ENCODE assay signal across 17 cellular contexts in genomic region chr6:53258076-53258773, GRCh38.
DNase-seq lines count a peak whose midpoint lies in the region; ATAC-seq, FAIRE-seq and TF ChIP-seq lines count a peak whose summit lies in the region.
"Had no signal": no experiment of that assay in that cellular context is flagged by ENCODE, and none has a peak within 500 bp of the region (broad histone marks: within the 10 kb centered on the region; RNA-seq: fewer than 3 reads in every experiment).

No MANE protein-coding gene starts in this region.

- no peak for TF ChIP-seq EP300 in K562 (IDR thresholded peaks at IDR 0.05; ENCODE audit: low read length)

- ATAC-seq in CD4-positive, alpha-beta T cell (ENCODE audit: poor library complexity): no peak
- ATAC-seq in K562: peak; percentile 61

- no peak for DNase-seq in CD4-positive, alpha-beta T cell
- DNase-seq in K562 (ENCODE audit: extremely low read depth in 1 of 4, low spot score in 3 of 4) (no peak), pons (ENCODE audit: low spot score) (no peak), kidney (no peak), KBM-7 (no peak), globus pallidus (ENCODE audit: low spot score) (no peak)
- DNase-seq: ACHN; AML-193; Calu3; CD4-positive, alpha-beta memory T cell; DMS53; NCI-H187; NCI-H526 treated with DMSO at 0.1 percent for 48 hours had no signal

- H3K4me3 ChIP-seq in K562 (no peak overlapping the region), neutrophil (ENCODE audit: low read depth in 1 of 2, low read length in 1 of 2) (no peak overlapping the region), kidney (ENCODE audit: low read length in 2 of 2) (no peak overlapping the region)
- H3K4me3 ChIP-seq: SJSA1 had no signal

- POLR2A ChIA-PET in CD4-positive, alpha-beta T cell (lab: Charles Lee): no interaction called here
- POLR2A ChIA-PET in K562 (lab: Yijun Ruan, JAX): no interaction called here

- H3K27ac Mint-ChIP-seq in CD4-positive, alpha-beta T cell: peak overlapping the region; percentile 28
- peak overlapping the region; percentile 59 to 82 (median 60) for H3K27ac Mint-ChIP-seq in IgD-negative memory B cell

- no peak for TF ChIP-seq RAD21 in K562 (CRISPR knock-in tag; conservative IDR thresholded peaks at IDR 0.05 in 1 of 2, IDR thresholded peaks at IDR 0.05 in 1 of 2)

- WGBS in K562 (ENCODE audit: insufficient coverage, low coverage, missing lambda C conversion rate): 86% methylated on average over 2 of the region's 2 CpGs

- FAIRE-seq in K562 (lab: Jason Lieb, UNC) (no peak), kidney (lab: Jason Lieb, UNC) (no peak)

- no peaks in the 10 kb centered on the region for H3K9me3 Mint-ChIP-seq in CD4-positive, alpha-beta T cell
- peaks cover 3 to 6% (median 4%) of the 10 kb centered on the region in 3 donors for H3K9me3 Mint-ChIP-seq in IgD-negative memory B cell

- H3K4me1 ChIP-seq in K562 (replicated peaks in 1 of 2; ENCODE audit: control insufficient read depth in 2 of 2, insufficient read depth in 2 of 2, low read length in 2 of 2) (no peaks in the 10 kb centered on the region), neutrophil (ENCODE audit: control insufficient read depth in 1 of 2, insufficient read depth in 1 of 2, low read depth in 1 of 2, low read length in 1 of 2) (peaks cover 11 to 24% of the 10 kb centered on the region in 2 experiments), kidney (ENCODE audit: control insufficient read depth in 1 of 2, insufficient read depth in 1 of 2, low read depth in 1 of 2, low read length in 2 of 2) (no peaks in the 10 kb centered on the region)
- H3K4me1 ChIP-seq: SJSA1 had no signal

- TF ChIP-seq CTCF in CD4-positive, alpha-beta T cell (IDR thresholded peaks at IDR 0.05): no peak
- no peak for TF ChIP-seq CTCF in K562 (IDR thresholded peaks at IDR 0.05 in 2 of 3, conservative IDR thresholded peaks at IDR 0.05 in 1 of 3; ENCODE audit: insufficient read depth in 2 of 3, low read depth in 1 of 3, low read length in 3 of 3)
- no peak for TF ChIP-seq CTCF in neutrophil (IDR thresholded peaks at IDR 0.05)
- no peak for TF ChIP-seq CTCF in kidney (IDR thresholded peaks at IDR 0.05; ENCODE audit: borderline replicate concordance, extremely low read depth, insufficient read depth)

- H3K27ac ChIP-seq in CD4-positive, alpha-beta T cell (ENCODE audit: low read depth, low read length): no peak overlapping the region
- H3K27ac ChIP-seq in K562 (ENCODE audit: extremely low read depth, low read depth, low read length) (no peak overlapping the region), neutrophil (peak overlapping the region; percentile 83), kidney (ENCODE audit: low read depth in 2 of 2, low read length in 2 of 2) (no peak overlapping the region)
- H3K27ac ChIP-seq: RWPE1, SJSA1 had no signal

- H3K4me2 ChIP-seq in K562 (ENCODE audit: insufficient read depth, low read length): no peak overlapping the region

- BruUV-seq in K562 (replicated peaks; lab: Mats Ljungman, UMichigan): no TSS peak

- H3K36me3 Mint-ChIP-seq in CD4-positive, alpha-beta T cell (ENCODE audit: low read depth): peaks cover 58% of the 10 kb centered on the region
- peaks cover 29% of the 10 kb centered on the region for H3K36me3 Mint-ChIP-seq in IgD-negative memory B cell

- no peaks in the 10 kb centered on the region for H3K4me1 Mint-ChIP-seq in CD4-positive, alpha-beta T cell (ENCODE audit: low read depth)
- peaks cover 29 to 35% (median 33%) of the 10 kb centered on the region in 3 donors for H3K4me1 Mint-ChIP-seq in IgD-negative memory B cell

- no peak overlapping the region for H2AFZ ChIP-seq in K562 (ENCODE audit: low read depth, low read length)

- no peaks in the 10 kb centered on the region for H3K79me2 ChIP-seq in K562 (ENCODE audit: control insufficient read depth, insufficient read depth, low read length)

- in situ Hi-C loops in K562 (cut with MboI): no loop called here
- in situ Hi-C loops in KBM-7 (cut with MboI; ENCODE audit: low pct_unique_long_range_greater_than_20kb, low sequenced_read_pairs): no loop called here

- no peak overlapping the region for H3K9ac ChIP-seq in K562 (ENCODE audit: insufficient read depth in 1 of 2, low read depth in 2 of 2, low read length in 2 of 2)
- no peak overlapping the region for H3K9ac ChIP-seq in kidney (ENCODE audit: low read length in 2 of 2)

- CTCF ChIA-PET in CD4-positive, alpha-beta T cell (lab: Charles Lee): interaction anchor here (1.5 kb wide), 1 partner anchor 85 kb away, joined by 3 read pairs; no protein-coding TSS in a partner anchor
- CTCF ChIA-PET in K562 (lab: Yijun Ruan, JAX; ENCODE audit: low intra/inter-chr PET ratio): no interaction called here

- H3K27me3 Mint-ChIP-seq in CD4-positive, alpha-beta T cell: no peaks in the 10 kb centered on the region
- H3K27me3 Mint-ChIP-seq in IgD-negative memory B cell: no peaks in the 10 kb centered on the region
- H3K27me3 Mint-ChIP-seq: CD4-positive, alpha-beta memory T cell had no signal

- H3K9me3 ChIP-seq in CD4-positive, alpha-beta T cell (ENCODE audit: control insufficient read depth, low read length): no peaks in the 10 kb centered on the region
- H3K9me3 ChIP-seq in K562 (replicated peaks; ENCODE audit: control insufficient read depth, insufficient read depth, low read depth, low read length) (no peaks in the 10 kb centered on the region), neutrophil (no peaks in the 10 kb centered on the region), kidney (ENCODE audit: control insufficient read depth in 1 of 2, low read length in 2 of 2) (no peaks in the 10 kb centered on the region)
- H3K9me3 ChIP-seq: SJSA1 had no signal

- peaks cover 60% of the 10 kb centered on the region; the same call in 2 of the 3 replicates for H3K36me3 ChIP-seq in K562 (ENCODE audit: control insufficient read depth, insufficient read depth, low read length)
- peaks cover 39% of the 10 kb centered on the region for H3K36me3 ChIP-seq in neutrophil
- peaks cover 0 to 8% of the 10 kb centered on the region in 2 donors for H3K36me3 ChIP-seq in kidney (ENCODE audit: control insufficient read depth in 1 of 2, insufficient read depth in 2 of 2, low read length in 2 of 2)

- no peak overlapping the region for H3K4me3 Mint-ChIP-seq in CD4-positive, alpha-beta T cell
- no peak overlapping the region for H3K4me3 Mint-ChIP-seq in IgD-negative memory B cell
- H3K4me3 Mint-ChIP-seq: CD4-positive, alpha-beta memory T cell had no signal

- H4K20me1 ChIP-seq in K562 (replicated peaks; ENCODE audit: control insufficient read depth, insufficient read depth, low read length): no peaks in the 10 kb centered on the region

- no peaks in the 10 kb centered on the region for H3K9me1 ChIP-seq in K562 (ENCODE audit: control insufficient read depth, insufficient read depth, low read length)

- no peak for TF ChIP-seq POLR2A in K562 (conservative IDR thresholded peaks at IDR 0.05)

- no peaks in the 10 kb centered on the region for H3K27me3 ChIP-seq in CD4-positive, alpha-beta T cell (ENCODE audit: control insufficient read depth, insufficient read depth, low read length)
- H3K27me3 ChIP-seq in K562 (ENCODE audit: control insufficient read depth in 2 of 2, insufficient read depth in 2 of 2, low read length in 2 of 2) (no peaks in the 10 kb centered on the region), neutrophil (no peaks in the 10 kb centered on the region)
- H3K27me3 ChIP-seq: SJSA1 had no signal

- intact Hi-C loops in CD4-positive, alpha-beta T cell (cut with DNase I, micrococcal nuclease): no loop called here
- intact Hi-C loops in K562 (cut with micrococcal nuclease): no loop called here
- intact Hi-C loops in kidney (cut with DNase I): no loop called here

TF ChIP-seq in K562, 482 proteins besides CTCF, POLR2A, EP300 and RAD21:
- TF ChIP-seq EP400 (IDR thresholded peaks at IDR 0.05): no peak
- TF ChIP-seq ARID1B (IDR thresholded peaks at IDR 0.05): no peak
- no peak for TF ChIP-seq SRSF3 (IDR thresholded peaks at IDR 0.05; ENCODE audit: insufficient read depth, low read length)
- no peak for TF ChIP-seq BRF1 (IDR thresholded peaks at IDR 0.05; ENCODE audit: borderline replicate concordance, extremely low read depth, insufficient read length)
- TF ChIP-seq, protein P1, sequence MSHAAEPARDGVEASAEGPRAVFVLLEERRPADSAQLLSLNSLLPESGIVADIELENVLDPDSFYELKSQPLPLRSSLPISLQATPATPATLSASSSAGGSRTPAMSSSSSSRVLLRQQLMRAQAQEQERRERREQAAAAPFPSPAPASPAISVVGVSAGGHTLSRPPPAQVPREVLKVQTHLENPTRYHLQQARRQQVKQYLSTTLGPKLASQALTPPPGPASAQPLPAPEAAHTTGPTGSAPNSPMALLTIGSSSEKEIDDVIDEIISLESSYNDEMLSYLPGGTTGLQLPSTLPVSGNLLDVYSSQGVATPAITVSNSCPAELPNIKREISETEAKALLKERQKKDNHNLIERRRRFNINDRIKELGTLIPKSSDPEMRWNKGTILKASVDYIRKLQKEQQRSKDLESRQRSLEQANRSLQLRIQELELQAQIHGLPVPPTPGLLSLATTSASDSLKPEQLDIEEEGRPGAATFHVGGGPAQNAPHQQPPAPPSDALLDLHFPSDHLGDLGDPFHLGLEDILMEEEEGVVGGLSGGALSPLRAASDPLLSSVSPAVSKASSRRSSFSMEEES (CRISPR knock-in tag; IDR thresholded peaks at IDR 0.05): no peak
- TF ChIP-seq HDAC3 (IDR thresholded peaks at IDR 0.05; ENCODE audit: borderline replicate concordance, partially characterized antibody): no peak
- no peak for TF ChIP-seq KHSRP (IDR thresholded peaks at IDR 0.05)
- TF ChIP-seq NCOR1 (IDR thresholded peaks at IDR 0.05): no peak
- no peak for TF ChIP-seq SP1 (CRISPR knock-in tag; IDR thresholded peaks at IDR 0.05)
- TF ChIP-seq DPF2 (IDR thresholded peaks at IDR 0.05): no peak
